In genomic region chr10:119650692-119651513, GRCh38 we compare ENCODE assay signal across 8 cellular contexts. TPM values are rescaled to one million over a fixed set of nuclear protein-coding genes. Genes with fewer than 3 reads are reported as not detected.
DNase-seq lines count a peak whose midpoint lies in the region; ATAC-seq and TF ChIP-seq lines count a peak whose summit lies in the region.

BAG3 (plus strand) TSS chr10:119651380; CDS start chr10:119651676, 296 bp downstream.

- no peak for TF ChIP-seq CTCF in Panc1 (IDR thresholded peaks at IDR 0.05)

- H3K27ac ChIP-seq in CD4-positive, CD25-positive, alpha-beta regulatory T cell (ENCODE audit: insufficient read depth, low read length, poor library complexity, severe bottlenecking), result peak within 1 kb of the TSS; percentile 86
- H3K27ac ChIP-seq in Panc1 (ENCODE audit: low read length), result peak within 1 kb of the TSS; percentile 99
- H3K27ac ChIP-seq in muscle layer of colon (ENCODE audit: low read depth, low read length), result peak within 1 kb of the TSS; percentile 85

- peaks cover 4% of the 10 kb centered on the region for H3K27me3 Mint-ChIP-seq in CD4-positive, CD25-positive, alpha-beta regulatory T cell

- H3K27me3 ChIP-seq in CD4-positive, CD25-positive, alpha-beta regulatory T cell (ENCODE audit: control insufficient read depth, insufficient read depth, low read length), result no peaks in the 10 kb centered on the region
- H3K27me3 ChIP-seq in Panc1 (ENCODE audit: control insufficient read depth, insufficient read depth, low read length), result no peaks in the 10 kb centered on the region
- H3K27me3 ChIP-seq in muscle layer of colon (ENCODE audit: control insufficient read depth in 1 of 2, insufficient read depth in 2 of 2, low read length in 2 of 2), result no peaks in the 10 kb centered on the region

- peaks cover 43% of the 10 kb centered on the region for H3K4me1 ChIP-seq in CD4-positive, CD25-positive, alpha-beta regulatory T cell (ENCODE audit: control insufficient read depth, insufficient read depth, low read length, poor library complexity, severe bottlenecking)
- H3K4me1 ChIP-seq in Panc1 (ENCODE audit: control insufficient read depth, insufficient read depth, low read length) (peaks cover 32% of the 10 kb centered on the region), muscle layer of colon (ENCODE audit: insufficient read depth, low read length) (peaks cover 32% of the 10 kb centered on the region)

- H3K4me3 ChIP-seq in CD4-positive, CD25-positive, alpha-beta regulatory T cell (ENCODE audit: low read depth, low read length), result peak within 1 kb of the TSS; percentile 85
- H3K4me3 ChIP-seq in Panc1 (ENCODE audit: low read depth in 2 of 2, low read length in 2 of 2) (peak within 1 kb of the TSS; percentile 70 to 90), muscle layer of colon (ENCODE audit: low read depth in 1 of 2, low read length in 2 of 2) (peak within 1 kb of the TSS; percentile 67 to 92)

- H3K36me3 Mint-ChIP-seq in CD4-positive, CD25-positive, alpha-beta regulatory T cell, result peaks cover 8% of the 10 kb centered on the region

- peak within 1 kb of the TSS; percentile 96 to 100 (median 98) for H3K4me3 Mint-ChIP-seq in CD4-positive, CD25-positive, alpha-beta regulatory T cell

- CTCF ChIA-PET in Panc1 (lab: Charles Lee), result interaction anchor here (0.6 to 0.9 kb wide), 2 partner anchors 27 to 43 kb away, joined by 4 to 6 read pairs; no protein-coding TSS in a partner anchor

- peak; percentile 77 to 80 for ATAC-seq in CD4-positive, CD25-positive, alpha-beta regulatory T cell (ENCODE audit: low read depth in 2 of 2)
- ATAC-seq in GM19351 (IDR thresholded peaks at IDR 0.05; ENCODE audit: unreplicated experiment), result peak; percentile 70
- peak; percentile 70 for ATAC-seq in HG03521 (IDR thresholded peaks at IDR 0.05; ENCODE audit: unreplicated experiment)
- peak; percentile 89 for ATAC-seq in Panc1
- ATAC-seq in esophagus mucosa, result peak; percentile 88

- TSS peak; percentile 83 for BruUV-seq in Panc1 (replicated peaks; lab: Mats Ljungman, UMichigan)

- peak within 1 kb of the TSS; percentile 91 to 98 (median 95) for H3K27ac Mint-ChIP-seq in CD4-positive, CD25-positive, alpha-beta regulatory T cell

- intact Hi-C loops in Panc1 (cut with micrococcal nuclease; ENCODE audit: unreplicated experiment), result no loop called here

- H3K9ac ChIP-seq in muscle layer of colon (ENCODE audit: low read length), result peak within 1 kb of the TSS; percentile 71

- no peaks in the 10 kb centered on the region for H3K36me3 ChIP-seq in CD4-positive, CD25-positive, alpha-beta regulatory T cell (ENCODE audit: control insufficient read depth, insufficient read depth, low read length)
- H3K36me3 ChIP-seq in Panc1 (ENCODE audit: control insufficient read depth, insufficient read depth, low read length) (no peaks in the 10 kb centered on the region; the same call in none of the 2 replicates), muscle layer of colon (ENCODE audit: insufficient read depth, low read length) (no peaks in the 10 kb centered on the region)

- POLR2A ChIA-PET in Panc1 (lab: Charles Lee), result interaction anchor here (0.5 to 1.0 kb wide), 5 partner anchors 17 to 109 kb away, joined by 3 to 4 read pairs (median 3); partner anchors contain the start of gene RGS10

- peaks cover 35 to 49% (median 45%) of the 10 kb centered on the region in 4 donors for H3K4me1 Mint-ChIP-seq in CD4-positive, CD25-positive, alpha-beta regulatory T cell

- in situ Hi-C loops in Panc1 (cut with HindIII; ENCODE audit: low pct_unique_long_range_greater_than_20kb, low sequenced_read_pairs), result no loop called here

- peak; percentile 67 to 78 (median 70) for DNase-seq in CD4-positive, CD25-positive, alpha-beta regulatory T cell
- DNase-seq in Panc1 (ENCODE audit: low read depth, low spot score), result no peak
- peak; percentile 85 to 89 for DNase-seq in activated T-cell treated with anti-CD3 and anti-CD28 coated beads, Interleukin-2, amount 50 U/mL, for 48 hours
- DNase-seq in stimulated activated CD8-positive, alpha-beta memory T cell treated with anti-CD3 and anti-CD28 coated beads, Interleukin-7, amount 100 ng/mL, for 1 hour (ENCODE audit: low read depth in 2 of 2), result peak; percentile 65 to 68

- H3K9me3 Mint-ChIP-seq in CD4-positive, CD25-positive, alpha-beta regulatory T cell, result no peaks in the 10 kb centered on the region

- H3K9me3 ChIP-seq in CD4-positive, CD25-positive, alpha-beta regulatory T cell (ENCODE audit: control insufficient read depth in 2 of 2, low read length in 2 of 2), result no peaks in the 10 kb centered on the region
- no peaks in the 10 kb centered on the region for H3K9me3 ChIP-seq in Panc1 (ENCODE audit: control insufficient read depth, insufficient read depth, low read depth, low read length)
- no peaks in the 10 kb centered on the region for H3K9me3 ChIP-seq in muscle layer of colon (ENCODE audit: low read length)

RNA-seq across cellular contexts. Expression of gene BAG3, which starts in this region (rescaled TPM):
- 38.2 TPM for total RNA-seq in CD4-positive, CD25-positive, alpha-beta regulatory T cell
- polyA plus RNA-seq in CD4-positive, CD25-positive, alpha-beta regulatory T cell, result 1 to 10 TPM; 6.7 to 8.7 (median 7.4) TPM
- total RNA-seq in Panc1 (2021; ENCODE audit: unreplicated experiment), result 131 TPM
- 204 TPM for polyA plus RNA-seq in Panc1 (2012; ENCODE audit: insufficient read length)
- 59.7 TPM for total RNA-seq in esophagus mucosa
